Comparison of ENCODE assay signal across 2 cellular contexts in the genomic region with DNA sequence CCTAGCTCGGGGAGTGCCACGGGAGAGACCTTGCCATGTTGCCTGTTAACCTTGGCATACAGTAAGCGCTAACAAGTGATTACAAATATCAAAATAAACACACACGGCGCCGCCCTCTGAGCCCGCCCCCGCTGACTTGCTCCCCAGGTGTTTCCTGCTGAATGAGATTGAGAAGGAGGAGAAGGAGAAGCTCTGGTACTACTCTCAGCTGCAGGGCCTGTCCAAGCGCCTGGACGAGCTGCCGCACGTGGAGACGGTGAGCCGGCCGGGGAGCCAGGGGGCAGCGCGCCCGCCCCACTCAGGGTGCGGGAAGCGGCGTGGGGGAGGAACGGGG.
TF ChIP-seq lines count a peak whose summit lies in the region.

No MANE protein-coding gene starts in this region.

TF ChIP-seq in GM23338, 12 proteins besides CTCF, POLR2A, EP300 and RAD21 (continued from another document):
- TF ChIP-seq, protein P1, sequence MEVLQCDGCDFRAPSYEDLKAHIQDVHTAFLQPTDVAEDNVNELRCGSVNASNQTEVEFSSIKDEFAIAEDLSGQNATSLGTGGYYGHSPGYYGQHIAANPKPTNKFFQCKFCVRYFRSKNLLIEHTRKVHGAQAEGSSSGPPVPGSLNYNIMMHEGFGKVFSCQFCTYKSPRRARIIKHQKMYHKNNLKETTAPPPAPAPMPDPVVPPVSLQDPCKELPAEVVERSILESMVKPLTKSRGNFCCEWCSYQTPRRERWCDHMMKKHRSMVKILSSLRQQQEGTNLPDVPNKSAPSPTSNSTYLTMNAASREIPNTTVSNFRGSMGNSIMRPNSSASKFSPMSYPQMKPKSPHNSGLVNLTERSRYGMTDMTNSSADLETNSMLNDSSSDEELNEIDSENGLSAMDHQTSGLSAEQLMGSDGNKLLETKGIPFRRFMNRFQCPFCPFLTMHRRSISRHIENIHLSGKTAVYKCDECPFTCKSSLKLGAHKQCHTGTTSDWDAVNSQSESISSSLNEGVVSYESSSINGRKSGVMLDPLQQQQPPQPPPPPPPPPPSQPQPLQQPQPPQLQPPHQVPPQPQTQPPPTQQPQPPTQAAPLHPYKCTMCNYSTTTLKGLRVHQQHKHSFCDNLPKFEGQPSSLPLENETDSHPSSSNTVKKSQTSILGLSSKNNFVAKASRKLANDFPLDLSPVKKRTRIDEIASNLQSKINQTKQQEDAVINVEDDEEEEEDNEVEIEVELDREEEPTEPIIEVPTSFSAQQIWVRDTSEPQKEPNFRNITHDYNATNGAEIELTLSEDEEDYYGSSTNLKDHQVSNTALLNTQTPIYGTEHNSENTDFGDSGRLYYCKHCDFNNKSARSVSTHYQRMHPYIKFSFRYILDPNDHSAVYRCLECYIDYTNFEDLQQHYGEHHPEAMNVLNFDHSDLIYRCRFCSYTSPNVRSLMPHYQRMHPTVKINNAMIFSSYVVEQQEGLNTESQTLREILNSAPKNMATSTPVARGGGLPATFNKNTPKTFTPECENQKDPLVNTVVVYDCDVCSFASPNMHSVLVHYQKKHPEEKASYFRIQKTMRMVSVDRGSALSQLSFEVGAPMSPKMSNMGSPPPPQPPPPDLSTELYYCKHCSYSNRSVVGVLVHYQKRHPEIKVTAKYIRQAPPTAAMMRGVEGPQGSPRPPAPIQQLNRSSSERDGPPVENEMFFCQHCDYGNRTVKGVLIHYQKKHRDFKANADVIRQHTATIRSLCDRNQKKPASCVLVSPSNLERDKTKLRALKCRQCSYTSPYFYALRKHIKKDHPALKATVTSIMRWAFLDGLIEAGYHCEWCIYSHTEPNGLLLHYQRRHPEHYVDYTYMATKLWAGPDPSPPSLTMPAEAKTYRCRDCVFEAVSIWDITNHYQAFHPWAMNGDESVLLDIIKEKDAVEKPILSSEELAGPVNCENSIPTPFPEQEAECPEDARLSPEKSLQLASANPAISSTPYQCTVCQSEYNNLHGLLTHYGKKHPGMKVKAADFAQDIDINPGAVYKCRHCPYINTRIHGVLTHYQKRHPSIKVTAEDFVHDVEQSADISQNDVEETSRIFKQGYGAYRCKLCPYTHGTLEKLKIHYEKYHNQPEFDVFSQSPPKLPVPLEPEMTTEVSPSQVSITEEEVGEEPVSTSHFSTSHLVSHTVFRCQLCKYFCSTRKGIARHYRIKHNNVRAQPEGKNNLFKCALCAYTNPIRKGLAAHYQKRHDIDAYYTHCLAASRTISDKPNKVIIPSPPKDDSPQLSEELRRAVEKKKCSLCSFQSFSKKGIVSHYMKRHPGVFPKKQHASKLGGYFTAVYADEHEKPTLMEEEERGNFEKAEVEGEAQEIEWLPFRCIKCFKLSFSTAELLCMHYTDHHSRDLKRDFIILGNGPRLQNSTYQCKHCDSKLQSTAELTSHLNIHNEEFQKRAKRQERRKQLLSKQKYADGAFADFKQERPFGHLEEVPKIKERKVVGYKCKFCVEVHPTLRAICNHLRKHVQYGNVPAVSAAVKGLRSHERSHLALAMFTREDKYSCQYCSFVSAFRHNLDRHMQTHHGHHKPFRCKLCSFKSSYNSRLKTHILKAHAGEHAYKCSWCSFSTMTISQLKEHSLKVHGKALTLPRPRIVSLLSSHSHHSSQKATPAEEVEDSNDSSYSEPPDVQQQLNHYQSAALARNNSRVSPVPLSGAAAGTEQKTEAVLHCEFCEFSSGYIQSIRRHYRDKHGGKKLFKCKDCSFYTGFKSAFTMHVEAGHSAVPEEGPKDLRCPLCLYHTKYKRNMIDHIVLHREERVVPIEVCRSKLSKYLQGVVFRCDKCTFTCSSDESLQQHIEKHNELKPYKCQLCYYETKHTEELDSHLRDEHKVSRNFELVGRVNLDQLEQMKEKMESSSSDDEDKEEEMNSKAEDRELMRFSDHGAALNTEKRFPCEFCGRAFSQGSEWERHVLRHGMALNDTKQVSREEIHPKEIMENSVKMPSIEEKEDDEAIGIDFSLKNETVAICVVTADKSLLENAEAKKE (CRISPR knock-in tag; IDR thresholded peaks at IDR 0.05) = no peak
- TF ChIP-seq, protein P2, sequence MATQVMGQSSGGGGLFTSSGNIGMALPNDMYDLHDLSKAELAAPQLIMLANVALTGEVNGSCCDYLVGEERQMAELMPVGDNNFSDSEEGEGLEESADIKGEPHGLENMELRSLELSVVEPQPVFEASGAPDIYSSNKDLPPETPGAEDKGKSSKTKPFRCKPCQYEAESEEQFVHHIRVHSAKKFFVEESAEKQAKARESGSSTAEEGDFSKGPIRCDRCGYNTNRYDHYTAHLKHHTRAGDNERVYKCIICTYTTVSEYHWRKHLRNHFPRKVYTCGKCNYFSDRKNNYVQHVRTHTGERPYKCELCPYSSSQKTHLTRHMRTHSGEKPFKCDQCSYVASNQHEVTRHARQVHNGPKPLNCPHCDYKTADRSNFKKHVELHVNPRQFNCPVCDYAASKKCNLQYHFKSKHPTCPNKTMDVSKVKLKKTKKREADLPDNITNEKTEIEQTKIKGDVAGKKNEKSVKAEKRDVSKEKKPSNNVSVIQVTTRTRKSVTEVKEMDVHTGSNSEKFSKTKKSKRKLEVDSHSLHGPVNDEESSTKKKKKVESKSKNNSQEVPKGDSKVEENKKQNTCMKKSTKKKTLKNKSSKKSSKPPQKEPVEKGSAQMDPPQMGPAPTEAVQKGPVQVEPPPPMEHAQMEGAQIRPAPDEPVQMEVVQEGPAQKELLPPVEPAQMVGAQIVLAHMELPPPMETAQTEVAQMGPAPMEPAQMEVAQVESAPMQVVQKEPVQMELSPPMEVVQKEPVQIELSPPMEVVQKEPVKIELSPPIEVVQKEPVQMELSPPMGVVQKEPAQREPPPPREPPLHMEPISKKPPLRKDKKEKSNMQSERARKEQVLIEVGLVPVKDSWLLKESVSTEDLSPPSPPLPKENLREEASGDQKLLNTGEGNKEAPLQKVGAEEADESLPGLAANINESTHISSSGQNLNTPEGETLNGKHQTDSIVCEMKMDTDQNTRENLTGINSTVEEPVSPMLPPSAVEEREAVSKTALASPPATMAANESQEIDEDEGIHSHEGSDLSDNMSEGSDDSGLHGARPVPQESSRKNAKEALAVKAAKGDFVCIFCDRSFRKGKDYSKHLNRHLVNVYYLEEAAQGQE (IDR thresholded peaks at IDR 0.05; ENCODE audit: unreplicated experiment) = no peak
- no peak for TF ChIP-seq JUNB (IDR thresholded peaks at IDR 0.05; ENCODE audit: unreplicated experiment)
- TF ChIP-seq, protein P3, sequence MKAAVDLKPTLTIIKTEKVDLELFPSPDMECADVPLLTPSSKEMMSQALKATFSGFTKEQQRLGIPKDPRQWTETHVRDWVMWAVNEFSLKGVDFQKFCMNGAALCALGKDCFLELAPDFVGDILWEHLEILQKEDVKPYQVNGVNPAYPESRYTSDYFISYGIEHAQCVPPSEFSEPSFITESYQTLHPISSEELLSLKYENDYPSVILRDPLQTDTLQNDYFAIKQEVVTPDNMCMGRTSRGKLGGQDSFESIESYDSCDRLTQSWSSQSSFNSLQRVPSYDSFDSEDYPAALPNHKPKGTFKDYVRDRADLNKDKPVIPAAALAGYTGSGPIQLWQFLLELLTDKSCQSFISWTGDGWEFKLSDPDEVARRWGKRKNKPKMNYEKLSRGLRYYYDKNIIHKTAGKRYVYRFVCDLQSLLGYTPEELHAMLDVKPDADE (IDR thresholded peaks at IDR 0.05) = no peak
- no peak for TF ChIP-seq NANOG (IDR thresholded peaks at IDR 0.05; ENCODE audit: borderline replicate concordance)
- no peak for TF ChIP-seq STAT1 (IDR thresholded peaks at IDR 0.05; ENCODE audit: unreplicated experiment)
- no peak for TF ChIP-seq CREB1 (CRISPR knock-in tag; IDR thresholded peaks at IDR 0.05; ENCODE audit: low read depth)

TF ChIP-seq in WTC11, 78 proteins besides CTCF, POLR2A, EP300 and RAD21:
- TF ChIP-seq, protein P4, sequence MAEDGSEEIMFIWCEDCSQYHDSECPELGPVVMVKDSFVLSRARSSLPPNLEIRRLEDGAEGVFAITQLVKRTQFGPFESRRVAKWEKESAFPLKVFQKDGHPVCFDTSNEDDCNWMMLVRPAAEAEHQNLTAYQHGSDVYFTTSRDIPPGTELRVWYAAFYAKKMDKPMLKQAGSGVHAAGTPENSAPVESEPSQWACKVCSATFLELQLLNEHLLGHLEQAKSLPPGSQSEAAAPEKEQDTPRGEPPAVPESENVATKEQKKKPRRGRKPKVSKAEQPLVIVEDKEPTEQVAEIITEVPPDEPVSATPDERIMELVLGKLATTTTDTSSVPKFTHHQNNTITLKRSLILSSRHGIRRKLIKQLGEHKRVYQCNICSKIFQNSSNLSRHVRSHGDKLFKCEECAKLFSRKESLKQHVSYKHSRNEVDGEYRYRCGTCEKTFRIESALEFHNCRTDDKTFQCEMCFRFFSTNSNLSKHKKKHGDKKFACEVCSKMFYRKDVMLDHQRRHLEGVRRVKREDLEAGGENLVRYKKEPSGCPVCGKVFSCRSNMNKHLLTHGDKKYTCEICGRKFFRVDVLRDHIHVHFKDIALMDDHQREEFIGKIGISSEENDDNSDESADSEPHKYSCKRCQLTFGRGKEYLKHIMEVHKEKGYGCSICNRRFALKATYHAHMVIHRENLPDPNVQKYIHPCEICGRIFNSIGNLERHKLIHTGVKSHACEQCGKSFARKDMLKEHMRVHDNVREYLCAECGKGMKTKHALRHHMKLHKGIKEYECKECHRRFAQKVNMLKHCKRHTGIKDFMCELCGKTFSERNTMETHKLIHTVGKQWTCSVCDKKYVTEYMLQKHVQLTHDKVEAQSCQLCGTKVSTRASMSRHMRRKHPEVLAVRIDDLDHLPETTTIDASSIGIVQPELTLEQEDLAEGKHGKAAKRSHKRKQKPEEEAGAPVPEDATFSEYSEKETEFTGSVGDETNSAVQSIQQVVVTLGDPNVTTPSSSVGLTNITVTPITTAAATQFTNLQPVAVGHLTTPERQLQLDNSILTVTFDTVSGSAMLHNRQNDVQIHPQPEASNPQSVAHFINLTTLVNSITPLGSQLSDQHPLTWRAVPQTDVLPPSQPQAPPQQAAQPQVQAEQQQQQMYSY (CRISPR knock-in tag; IDR thresholded peaks at IDR 0.05) = no peak
- no peak for TF ChIP-seq RORB (CRISPR knock-in tag; IDR thresholded peaks at IDR 0.05)
- TF ChIP-seq, protein P5, sequence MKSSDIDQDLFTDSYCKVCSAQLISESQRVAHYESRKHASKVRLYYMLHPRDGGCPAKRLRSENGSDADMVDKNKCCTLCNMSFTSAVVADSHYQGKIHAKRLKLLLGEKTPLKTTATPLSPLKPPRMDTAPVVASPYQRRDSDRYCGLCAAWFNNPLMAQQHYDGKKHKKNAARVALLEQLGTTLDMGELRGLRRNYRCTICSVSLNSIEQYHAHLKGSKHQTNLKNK (CRISPR knock-in tag; IDR thresholded peaks at IDR 0.05) = no peak
- TF ChIP-seq, protein P6, sequence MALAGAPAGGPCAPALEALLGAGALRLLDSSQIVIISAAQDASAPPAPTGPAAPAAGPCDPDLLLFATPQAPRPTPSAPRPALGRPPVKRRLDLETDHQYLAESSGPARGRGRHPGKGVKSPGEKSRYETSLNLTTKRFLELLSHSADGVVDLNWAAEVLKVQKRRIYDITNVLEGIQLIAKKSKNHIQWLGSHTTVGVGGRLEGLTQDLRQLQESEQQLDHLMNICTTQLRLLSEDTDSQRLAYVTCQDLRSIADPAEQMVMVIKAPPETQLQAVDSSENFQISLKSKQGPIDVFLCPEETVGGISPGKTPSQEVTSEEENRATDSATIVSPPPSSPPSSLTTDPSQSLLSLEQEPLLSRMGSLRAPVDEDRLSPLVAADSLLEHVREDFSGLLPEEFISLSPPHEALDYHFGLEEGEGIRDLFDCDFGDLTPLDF (CRISPR knock-in tag; IDR thresholded peaks at IDR 0.05) = no peak
- no peak for TF ChIP-seq MYBL2 (CRISPR knock-in tag; IDR thresholded peaks at IDR 0.05)
TF ChIP-seq in WTC11: peak in this region for 0.
